In genomic region chr10:46555713-46556514, GRCh38 we compare ENCODE assay signal across 8 cellular contexts. TPM values are rescaled to one million over a fixed set of nuclear protein-coding genes. Genes with fewer than 3 reads are reported as not detected.
DNase-seq lines count a peak whose midpoint lies in the region; ATAC-seq and TF ChIP-seq lines count a peak whose summit lies in the region.

No MANE protein-coding gene starts in this region.

- no peaks in the 10 kb centered on the region for H3K36me3 ChIP-seq in upper lobe of right lung

- peaks cover 57% of the 10 kb centered on the region for H3K27me3 ChIP-seq in upper lobe of right lung

- H3K36me3 Mint-ChIP-seq in activated T-cell treated with anti-CD3 and anti-CD28 coated beads, Interleukin-2, amount 50 U/mL, for 24 hours (ENCODE audit: low read depth): no peaks in the 10 kb centered on the region
- no peaks in the 10 kb centered on the region for H3K36me3 Mint-ChIP-seq in effector memory CD8-positive, alpha-beta T cell (ENCODE audit: insufficient read depth)
- no peaks in the 10 kb centered on the region for H3K36me3 Mint-ChIP-seq in mesothelial cell of epicardium

- no peaks in the 10 kb centered on the region for H3K27me3 Mint-ChIP-seq in activated T-cell treated with anti-CD3 and anti-CD28 coated beads, Interleukin-2, amount 50 U/mL, for 24 hours
- no peaks in the 10 kb centered on the region for H3K27me3 Mint-ChIP-seq in effector memory CD8-positive, alpha-beta T cell
- peaks cover 6% of the 10 kb centered on the region for H3K27me3 Mint-ChIP-seq in mesothelial cell of epicardium (ENCODE audit: low read depth)

- DNase-seq in activated T-cell treated with anti-CD3 and anti-CD28 coated beads, Interleukin-2, amount 50 U/mL, for 24 hours: peak; percentile 32
- DNase-seq in activated T-cell treated with anti-CD3 and anti-CD28 coated beads, Interleukin-2, amount 50 U/mL, for 1 hour: no peak
- DNase-seq in effector memory CD8-positive, alpha-beta T cell: peak in 2 of 3 experiments; percentile 0 to 2
- DNase-seq in mesothelial cell of epicardium (ENCODE audit: low spot score in 2 of 2, unreplicated experiment in 2 of 2) (peak; percentile 35 to 69), upper lobe of right lung (peak; percentile 88), middle frontal gyrus (ENCODE audit: extremely low spot score, low spot score) (no peak), T-helper 9 cell (no peak)

- no peaks in the 10 kb centered on the region for H3K9me3 ChIP-seq in upper lobe of right lung

- H3K4me1 Mint-ChIP-seq in activated T-cell treated with anti-CD3 and anti-CD28 coated beads, Interleukin-2, amount 50 U/mL, for 24 hours (ENCODE audit: low read depth): peaks cover 4% of the 10 kb centered on the region
- peaks cover 3 to 8% of the 10 kb centered on the region in 2 donors for H3K4me1 Mint-ChIP-seq in effector memory CD8-positive, alpha-beta T cell (ENCODE audit: low read depth in 2 of 2)
- peaks cover 8% of the 10 kb centered on the region for H3K4me1 Mint-ChIP-seq in mesothelial cell of epicardium

- peak overlapping the region; percentile 70 for H3K27ac ChIP-seq in upper lobe of right lung

- ATAC-seq in effector memory CD8-positive, alpha-beta T cell (replicated peaks): no peak
- ATAC-seq in upper lobe of right lung (peak; percentile 62), HG02798 (IDR thresholded peaks at IDR 0.05; ENCODE audit: poor library complexity, unreplicated experiment) (no peak)

- H3K9me3 Mint-ChIP-seq in activated T-cell treated with anti-CD3 and anti-CD28 coated beads, Interleukin-2, amount 50 U/mL, for 24 hours: no peaks in the 10 kb centered on the region
- no peaks in the 10 kb centered on the region for H3K9me3 Mint-ChIP-seq in effector memory CD8-positive, alpha-beta T cell
- no peaks in the 10 kb centered on the region for H3K9me3 Mint-ChIP-seq in mesothelial cell of epicardium

- H3K4me1 ChIP-seq in upper lobe of right lung: no peaks in the 10 kb centered on the region

- intact Hi-C loops in upper lobe of right lung (cut with DNase I): no loop called here

- peak overlapping the region; percentile 54 for H3K4me3 ChIP-seq in upper lobe of right lung

- peak overlapping the region; percentile 8 for H3K4me3 Mint-ChIP-seq in activated T-cell treated with anti-CD3 and anti-CD28 coated beads, Interleukin-2, amount 50 U/mL, for 24 hours
- H3K4me3 Mint-ChIP-seq in effector memory CD8-positive, alpha-beta T cell: peak overlapping the region in 1 of 2 donors; percentile 33
- no peak overlapping the region for H3K4me3 Mint-ChIP-seq in mesothelial cell of epicardium

- no peak overlapping the region for H3K27ac Mint-ChIP-seq in activated T-cell treated with anti-CD3 and anti-CD28 coated beads, Interleukin-2, amount 50 U/mL, for 24 hours
- H3K27ac Mint-ChIP-seq in effector memory CD8-positive, alpha-beta T cell: no peak overlapping the region
- no peak overlapping the region for H3K27ac Mint-ChIP-seq in mesothelial cell of epicardium

- TF ChIP-seq CTCF in mesothelial cell of epicardium (IDR thresholded peaks at IDR 0.05; ENCODE audit: unreplicated experiment): no peak
- no peak for TF ChIP-seq CTCF in upper lobe of right lung (IDR thresholded peaks at IDR 0.05)

RNA-seq across cellular contexts. Expression of gene GPRIN2, which starts 0.5 kb away (rescaled TPM):
- total RNA-seq in mesothelial cell of epicardium: 19.6 to 20.7 TPM (median 20.3 TPM) in 3 replicates
- total RNA-seq in upper lobe of right lung: 56.2 TPM

RNA-seq across cellular contexts. Expression of gene SYT15, which starts 23.0 kb away (rescaled TPM):
- total RNA-seq in mesothelial cell of epicardium (3.0 to 4.0 TPM (median 3.3 TPM) in 3 replicates), upper lobe of right lung (45.4 TPM)

Comparison
In these comparisons a context has a peak if more than half of its experiments do, and no peak if none do; other contexts are left out.
1. DNase-seq: peak in activated T-cell treated with anti-CD3 and anti-CD28 coated beads, Interleukin-2, amount 50 U/mL, for 24 hours (single experiment), effector memory CD8-positive, alpha-beta T cell (2 of 3), mesothelial cell of epicardium (2 of 2) and upper lobe of right lung (single experiment); none in activated T-cell treated with anti-CD3 and anti-CD28 coated beads, Interleukin-2, amount 50 U/mL, for 1 hour (single experiment), middle frontal gyrus (single experiment) and T-helper 9 cell (single experiment).